10 cellular contexts compared by ENCODE assay signal in genomic region chr16:70433456-70434103, GRCh38. TPM values are rescaled to one million over a fixed set of nuclear protein-coding genes. Genes with fewer than 3 reads are reported as not detected.
A peak's percentile ranks its signal among the peaks of the same experiment; 100 is the strongest.
DNase-seq lines count a peak whose midpoint lies in the region; TF ChIP-seq lines count a peak whose summit lies in the region.
"Had no signal": no experiment of that assay in that cellular context is flagged by ENCODE, and none has a peak within 500 bp of the region (broad histone marks: within the 10 kb centered on the region; RNA-seq: fewer than 3 reads in every experiment).

No MANE protein-coding gene starts in this region.

- H2AFZ ChIP-seq in PC-9: no peak overlapping the region

- peaks cover 73% of the 10 kb centered on the region for H3K4me1 Mint-ChIP-seq in activated naive CD4-positive, alpha-beta T cell treated with anti-CD3 and anti-CD28 coated beads for 36 hours (ENCODE audit: low read depth)
- H3K4me1 Mint-ChIP-seq in activated naive CD4-positive, alpha-beta T cell treated with anti-CD3 and anti-CD28 coated beads, Interleukin-2, amount 10 ng/mL, durations not matched to agents 7 days and 5 days: peaks cover 71% of the 10 kb centered on the region
- H3K4me1 Mint-ChIP-seq in type B pancreatic cell (ENCODE audit: unreplicated experiment): peaks cover 55% of the 10 kb centered on the region

- no TSS peak for BruUV-seq in PC-9 (replicated peaks; lab: Mats Ljungman, UMichigan)

- H3F3A ChIP-seq in PC-9 (ENCODE audit: insufficient read depth, low read depth): peaks cover 20% of the 10 kb centered on the region

- POLR2A ChIA-PET in PC-9 (lab: Charles Lee; ENCODE audit: unreplicated experiment): interaction anchor here (0.6 to 0.7 kb wide), 2 partner anchors 10 to 16 kb away, joined by 3 to 7 read pairs; no protein-coding TSS in a partner anchor

- H3K27ac ChIP-seq in PC-9: no peak overlapping the region

- no peaks in the 10 kb centered on the region for H3K9me3 ChIP-seq in PC-9 (ENCODE audit: insufficient read depth, low read depth)

- no peaks in the 10 kb centered on the region for H3K9me2 ChIP-seq in PC-9 (ENCODE audit: insufficient read depth)

- TF ChIP-seq CTCF in astrocyte of the cerebellum (IDR thresholded peaks at IDR 0.05; ENCODE audit: low read depth, low read length, missing control alignments) (no peak), type B pancreatic cell (conservative IDR thresholded peaks at IDR 0.05) (no peak), PC-9 (conservative IDR thresholded peaks at IDR 0.05) (no peak)

- H3K4me2 ChIP-seq in PC-9: no peak overlapping the region

- no peaks in the 10 kb centered on the region for H4K20me1 ChIP-seq in PC-9 (ENCODE audit: insufficient read depth)

- H3K27ac Mint-ChIP-seq in activated naive CD4-positive, alpha-beta T cell treated with anti-CD3 and anti-CD28 coated beads for 36 hours: peak overlapping the region; percentile 17
- H3K27ac Mint-ChIP-seq in activated naive CD4-positive, alpha-beta T cell treated with anti-CD3 and anti-CD28 coated beads, Interleukin-2, amount 10 ng/mL, durations not matched to agents 7 days and 5 days: no peak overlapping the region
- H3K27ac Mint-ChIP-seq in type B pancreatic cell: peak overlapping the region; percentile 2

- H3K4me1 ChIP-seq in PC-9 (replicated peaks; ENCODE audit: insufficient read depth): peaks cover 30% of the 10 kb centered on the region

- no peaks in the 10 kb centered on the region for H3K79me2 ChIP-seq in PC-9 (ENCODE audit: low read depth)

- no peak for DNase-seq in activated naive CD4-positive, alpha-beta T cell treated with anti-CD3 and anti-CD28 coated beads for 36 hours
- DNase-seq in activated naive CD4-positive, alpha-beta T cell treated with anti-CD3 and anti-CD28 coated beads, Interleukin-2, amount 10 ng/mL, durations not matched to agents 7 days and 5 days: no peak
- DNase-seq in astrocyte of the cerebellum (ENCODE audit: low read depth) (peak; percentile 29), kidney tubule cell (ENCODE audit: low spot score) (peak; percentile 37), type B pancreatic cell (ENCODE audit: extremely low spot score, unreplicated experiment) (no peak), NCI-H1694 treated with DMSO at 0.1 percent for 48 hours (lab: John Stamatoyannopoulos, UW) (no peak), NCI-H2171 (lab: John Stamatoyannopoulos, UW) (no peak), PC-9 (no peak)
- DNase-seq: NCI-H1417 treated with DMSO at 0.1 percent for 48 hours had no signal

- H3K9me3 Mint-ChIP-seq in activated naive CD4-positive, alpha-beta T cell treated with anti-CD3 and anti-CD28 coated beads for 36 hours: no peaks in the 10 kb centered on the region
- no peaks in the 10 kb centered on the region for H3K9me3 Mint-ChIP-seq in activated naive CD4-positive, alpha-beta T cell treated with anti-CD3 and anti-CD28 coated beads, Interleukin-2, amount 10 ng/mL, durations not matched to agents 7 days and 5 days
- H3K9me3 Mint-ChIP-seq in type B pancreatic cell: no peaks in the 10 kb centered on the region
- H3K9me3 Mint-ChIP-seq: stimulated activated naive CD8-positive, alpha-beta T cell treated with anti-CD3 and anti-CD28 coated beads, Interleukin-15, Interleukin-2, amounts not matched to agents 100 ng/mL and 50 ng/mL, for 24 hours had no signal

- H3K27me3 Mint-ChIP-seq in activated naive CD4-positive, alpha-beta T cell treated with anti-CD3 and anti-CD28 coated beads for 36 hours (ENCODE audit: low read depth): no peaks in the 10 kb centered on the region
- H3K27me3 Mint-ChIP-seq in activated naive CD4-positive, alpha-beta T cell treated with anti-CD3 and anti-CD28 coated beads, Interleukin-2, amount 10 ng/mL, durations not matched to agents 7 days and 5 days: no peaks in the 10 kb centered on the region
- peaks cover 5% of the 10 kb centered on the region for H3K27me3 Mint-ChIP-seq in type B pancreatic cell
- H3K27me3 Mint-ChIP-seq: stimulated activated naive CD8-positive, alpha-beta T cell treated with anti-CD3 and anti-CD28 coated beads, Interleukin-15, Interleukin-2, amounts not matched to agents 100 ng/mL and 50 ng/mL, for 24 hours had no signal

- no peak overlapping the region for H3K4me3 Mint-ChIP-seq in activated naive CD4-positive, alpha-beta T cell treated with anti-CD3 and anti-CD28 coated beads for 36 hours
- no peak overlapping the region for H3K4me3 Mint-ChIP-seq in activated naive CD4-positive, alpha-beta T cell treated with anti-CD3 and anti-CD28 coated beads, Interleukin-2, amount 10 ng/mL, durations not matched to agents 7 days and 5 days
- H3K4me3 Mint-ChIP-seq in type B pancreatic cell: peak overlapping the region; percentile 68
- H3K4me3 Mint-ChIP-seq: stimulated activated naive CD8-positive, alpha-beta T cell treated with anti-CD3 and anti-CD28 coated beads, Interleukin-15, Interleukin-2, amounts not matched to agents 100 ng/mL and 50 ng/mL, for 24 hours had no signal

- H3K36me3 Mint-ChIP-seq in activated naive CD4-positive, alpha-beta T cell treated with anti-CD3 and anti-CD28 coated beads for 36 hours (ENCODE audit: low read depth): no peaks in the 10 kb centered on the region
- peaks cover 25% of the 10 kb centered on the region for H3K36me3 Mint-ChIP-seq in activated naive CD4-positive, alpha-beta T cell treated with anti-CD3 and anti-CD28 coated beads, Interleukin-2, amount 10 ng/mL, durations not matched to agents 7 days and 5 days
- H3K36me3 Mint-ChIP-seq in type B pancreatic cell: no peaks in the 10 kb centered on the region

- H3K4me3 ChIP-seq in astrocyte of the cerebellum (ENCODE audit: low read depth, low read length): no peak overlapping the region
- H3K4me3 ChIP-seq in PC-9: no peak overlapping the region

- CTCF ChIA-PET in activated naive CD4-positive, alpha-beta T cell treated with anti-CD3 and anti-CD28 coated beads for 36 hours (lab: Charles Lee): interaction anchor here (0.5 kb wide), 2 partner anchors 38 to 106 kb away, joined by 3 to 4 read pairs; no protein-coding TSS in a partner anchor
- CTCF ChIA-PET in activated naive CD4-positive, alpha-beta T cell treated with anti-CD3 and anti-CD28 coated beads, Interleukin-2, amount 10 ng/mL, durations not matched to agents 7 days and 5 days (lab: Charles Lee): interaction anchor here (1.6 kb wide), 1 partner anchor 15 kb away, joined by 4 read pairs; no protein-coding TSS in a partner anchor
- CTCF ChIA-PET in PC-9 (lab: Charles Lee): no interaction called here

- intact Hi-C loops in activated naive CD4-positive, alpha-beta T cell treated with anti-CD3 and anti-CD28 coated beads for 36 hours (cut with micrococcal nuclease): no loop called here
- intact Hi-C loops in PC-9 (cut with micrococcal nuclease; ENCODE audit: unreplicated experiment): no loop called here

- H3K27me3 ChIP-seq in PC-9 (ENCODE audit: insufficient read depth, low read depth): no peaks in the 10 kb centered on the region

- no peaks in the 10 kb centered on the region for H3K36me3 ChIP-seq in PC-9 (ENCODE audit: low read depth)

- in situ Hi-C loops in astrocyte of the cerebellum (cut with HindIII; ENCODE audit: low sequenced_read_pairs): no loop called here

RNA-seq across cellular contexts. Expression of gene ST3GAL2, which starts 5.3 kb away (rescaled TPM):
- total RNA-seq in activated naive CD4-positive, alpha-beta T cell treated with anti-CD3 and anti-CD28 coated beads for 36 hours: 1 to 10 TPM; 9.3 to 9.9 TPM
- total RNA-seq in type B pancreatic cell (ENCODE audit: low replicate concordance): 8.5 and 37.2 TPM in 2 replicates
- total RNA-seq in PC-9 (2021): 9.7 and 13.7 TPM in 2 replicates

RNA-seq across cellular contexts. Expression of gene FCSK, which starts 20.8 kb away (rescaled TPM):
- total RNA-seq in activated naive CD4-positive, alpha-beta T cell treated with anti-CD3 and anti-CD28 coated beads for 36 hours: 10 to 100 TPM; 12.2 to 12.6 TPM
- 19.5 and 23.9 TPM in 2 replicates for total RNA-seq in type B pancreatic cell (ENCODE audit: low replicate concordance)
- 17.0 and 19.3 TPM in 2 replicates for total RNA-seq in PC-9 (2021)

Comparison
In these comparisons a context has a peak if more than half of its experiments do, and no peak if none do; other contexts are left out.
1. DNase-seq: peak in astrocyte of the cerebellum (single experiment) and kidney tubule cell (single experiment); none in activated naive CD4-positive, alpha-beta T cell treated with anti-CD3 and anti-CD28 coated beads for 36 hours (single experiment), activated naive CD4-positive, alpha-beta T cell treated with anti-CD3 and anti-CD28 coated beads, Interleukin-2, amount 10 ng/mL, durations not matched to agents 7 days and 5 days (single experiment), type B pancreatic cell (single experiment), NCI-H1694 treated with DMSO at 0.1 percent for 48 hours (single experiment), NCI-H2171 (single experiment) and PC-9 (0 of 2).